ENCODE assay signal across 11 cellular contexts in genomic region chr20:38303908-38304379, GRCh38. TPM values are rescaled to one million over a fixed set of nuclear protein-coding genes. Genes with fewer than 3 reads are reported as not detected.
DNase-seq lines count a peak whose midpoint lies in the region; ATAC-seq, FAIRE-seq and TF ChIP-seq lines count a peak whose summit lies in the region.
"Had no signal": no experiment of that assay in that cellular context is flagged by ENCODE, and none has a peak within 500 bp of the region (broad histone marks: within the 10 kb centered on the region; RNA-seq: fewer than 3 reads in every experiment).

TSS of gene BPI (plus strand) at chr20:38304156. CDS start at chr20:38304224, 68 bp downstream.

- H3K4me3 ChIP-seq in right lobe of liver: no peak within 1 kb of the TSS
- no peak within 1 kb of the TSS for H3K4me3 ChIP-seq in HepG2 (replicated peaks in 1 of 3; ENCODE audit: insufficient read depth in 1 of 3, low read depth in 2 of 3, low read length in 3 of 3)
- H3K4me3 ChIP-seq in left lung: no peak within 1 kb of the TSS
- no peak within 1 kb of the TSS for H3K4me3 ChIP-seq in upper lobe of left lung
- H3K4me3 ChIP-seq: psoas muscle had no signal

- DNase-seq in right lobe of liver (peak in 2 of 3 donors; percentile 40 to 67), HepG2 (ENCODE audit: low spot score) (no peak), UCSD-AML1 (lab: John Stamatoyannopoulos, UW; ENCODE audit: unreplicated experiment) (peak; percentile 90), left lung (peak; percentile 74 to 90), upper lobe of left lung (peak; percentile 73), putamen (ENCODE audit: low spot score) (no peak), SHP77 (lab: John Stamatoyannopoulos, UW) (no peak)
- DNase-seq: erythroblast had no signal

- POLR2A ChIA-PET in HepG2 (lab: Yijun Ruan, JAX): interaction anchor here (0.5 kb wide), 1 partner anchor 969 kb away, joined by 3 read pairs; no protein-coding TSS in a partner anchor

- TF ChIP-seq CTCF in right lobe of liver (IDR thresholded peaks at IDR 0.05): no peak
- TF ChIP-seq CTCF in HepG2 (CRISPR knock-in tag; IDR thresholded peaks at IDR 0.05): no peak
- no peak for TF ChIP-seq CTCF in left lung (IDR thresholded peaks at IDR 0.05)
- TF ChIP-seq CTCF in upper lobe of left lung (IDR thresholded peaks at IDR 0.05): no peak

- TF ChIP-seq EP300 in HepG2 (IDR thresholded peaks at IDR 0.05; ENCODE audit: low read depth in 2 of 2, low read length in 2 of 2): no peak
- no peak for TF ChIP-seq EP300 in HepG2 (CRISPR knock-in tag; IDR thresholded peaks at IDR 0.05; ENCODE audit: borderline replicate concordance)
- no peak for TF ChIP-seq EP300 in upper lobe of left lung (IDR thresholded peaks at IDR 0.05)

- no peaks in the 10 kb centered on the region for H4K20me1 ChIP-seq in HepG2 (ENCODE audit: insufficient read depth, low read length)

- no peaks in the 10 kb centered on the region for H3K9me3 ChIP-seq in right lobe of liver
- H3K9me3 ChIP-seq in HepG2 (ENCODE audit: low read length): no peaks in the 10 kb centered on the region
- H3K9me3 ChIP-seq in left lung: no peaks in the 10 kb centered on the region
- H3K9me3 ChIP-seq in upper lobe of left lung: no peaks in the 10 kb centered on the region

- TF ChIP-seq POLR2A in right lobe of liver (IDR thresholded peaks at IDR 0.05) (no peak), HepG2 (IDR thresholded peaks at IDR 0.05; ENCODE audit: insufficient read depth in 1 of 2, low read depth in 2 of 2, low read length in 2 of 2) (no peak), upper lobe of left lung (IDR thresholded peaks at IDR 0.05) (no peak)

- FAIRE-seq in HepG2 (lab: Jason Lieb, UNC): no peak
- FAIRE-seq: keratinocyte had no signal

- H2AFZ ChIP-seq in HepG2 (ENCODE audit: low read length): no peak within 1 kb of the TSS

- no peak within 1 kb of the TSS for H3K9ac ChIP-seq in HepG2 (ENCODE audit: insufficient read depth, low read depth, low read length)

- in situ Hi-C loops in HepG2 (cut with HindIII; ENCODE audit: extremely low pct_ligation_motif_present, low pct_unique_long_range_greater_than_20kb): no loop called here

- H3K4me1 ChIP-seq in right lobe of liver: no peaks in the 10 kb centered on the region
- 0 out of 2 replicates have a peak, but pooled peaks cover 1% of the 10 kb centered on the region for H3K4me1 ChIP-seq in HepG2 (ENCODE audit: insufficient read depth, low read length)
- peaks cover 0 to 60% of the 10 kb centered on the region in 2 donors for H3K4me1 ChIP-seq in left lung
- peaks cover 3 to 15% (median 7%) of the 10 kb centered on the region in 4 donors for H3K4me1 ChIP-seq in upper lobe of left lung

- H3K27me3 ChIP-seq in right lobe of liver: no peaks in the 10 kb centered on the region
- peaks cover 1 to 24% of the 10 kb centered on the region in 2 experiments; a peak in 3 of 5 replicates for H3K27me3 ChIP-seq in HepG2 (ENCODE audit: control insufficient read depth in 1 of 2, insufficient read depth in 2 of 2, low read length in 2 of 2)
- peaks cover 0 to 50% of the 10 kb centered on the region in 2 donors for H3K27me3 ChIP-seq in left lung
- H3K27me3 ChIP-seq in upper lobe of left lung: no peaks in the 10 kb centered on the region

- ATAC-seq in right lobe of liver (peak; percentile 32 to 47 (median 41)), HepG2 (no peak), left lung (peak; percentile 58), upper lobe of left lung (ENCODE audit: low FRiP score in 2 of 2) (peak; percentile 55 to 63), GM21529 (IDR thresholded peaks at IDR 0.05; ENCODE audit: unreplicated experiment) (no peak)

- no peaks in the 10 kb centered on the region for H3K79me2 ChIP-seq in HepG2 (ENCODE audit: insufficient read depth, low read length)

- BruUV-seq in HepG2 (replicated peaks; lab: Mats Ljungman, UMichigan): no TSS peak

- no peak for TF ChIP-seq RAD21 in HepG2 (CRISPR knock-in tag; IDR thresholded peaks at IDR 0.05)

- no peak within 1 kb of the TSS for H3K4me2 ChIP-seq in HepG2 (ENCODE audit: low read depth, low read length)

- intact Hi-C loops in right lobe of liver (cut with DNase I) (loop anchor here (5.0 to 10.0 kb wide), 2 partner anchors 69 to 72 kb away; no protein-coding TSS in a partner anchor), HepG2 (cut with micrococcal nuclease; ENCODE audit: unreplicated experiment) (no loop called here), left lung (cut with DNase I) (no loop called here)

- WGBS in right lobe of liver (ENCODE audit: insufficient coverage, low coverage, low lambda C conversion rate, missing lambda C conversion rate): 46% methylated on average over 6 of the region's 21 CpGs
- WGBS in HepG2 (ENCODE audit: low lambda C conversion rate): 64% methylated on average over 21 of the region's 21 CpGs
- 54 to 66% methylated on average over 18 to 21 of the region's 21 CpGs for WGBS in upper lobe of left lung, 2 donors

- CTCF ChIA-PET in HepG2 (lab: Yijun Ruan, JAX; ENCODE audit: low intra/inter-chr PET ratio, low total read pairs): no interaction called here

- H3K27ac ChIP-seq in right lobe of liver (no peak within 1 kb of the TSS), HepG2 (ENCODE audit: extremely low read length, insufficient read depth, low read length) (no peak within 1 kb of the TSS), left lung (peak within 1 kb of the TSS in 1 of 2 donors; percentile 51), upper lobe of left lung (peak within 1 kb of the TSS in 2 of 4 donors; percentile 27 to 64)
- H3K27ac ChIP-seq: psoas muscle had no signal

- no peaks in the 10 kb centered on the region for H3K36me3 ChIP-seq in right lobe of liver
- no peaks in the 10 kb centered on the region for H3K36me3 ChIP-seq in HepG2 (replicated peaks in 1 of 2; ENCODE audit: control insufficient read depth in 1 of 2, insufficient read depth in 2 of 2, low read length in 2 of 2)
- no peaks in the 10 kb centered on the region for H3K36me3 ChIP-seq in left lung
- H3K36me3 ChIP-seq in upper lobe of left lung: no peaks in the 10 kb centered on the region

TF ChIP-seq in HepG2, 621 proteins besides CTCF, POLR2A, EP300 and RAD21:
- TF ChIP-seq ATAD3A (CRISPR knock-in tag; IDR thresholded peaks at IDR 0.05) (no peak), TBP (CRISPR knock-in tag; IDR thresholded peaks at IDR 0.05) (no peak), IRX3 (CRISPR knock-in tag; IDR thresholded peaks at IDR 0.05; ENCODE audit: borderline replicate concordance, low read depth) (no peak), ONECUT2 (CRISPR knock-in tag; IDR thresholded peaks at IDR 0.05) (no peak)

RNA-seq across cellular contexts. Expression of gene BPI, which starts in this region (rescaled TPM):
- 1 to 10 TPM in 1 of 6 experiments, under 1 TPM in 3, not detected in 2; 0.26 to 1.3 (median 0.60) TPM for total RNA-seq in right lobe of liver
- not detected in 2 replicates for total RNA-seq in HepG2 (2016; rRNA removed; fragmentation: Illumina TruSeq; extraction: Trizol)
- total RNA-seq in HepG2 (2016; cell fraction: cytosol; rRNA removed; fragmentation: Illumina TruSeq; extraction: Trizol; ENCODE audit: low read depth): not detected in 2 replicates
- not detected in 2 replicates for total RNA-seq in HepG2 (2016; cell fraction: insoluble cytoplasmic fraction; rRNA removed; fragmentation: Illumina TruSeq; extraction: Trizol)
- total RNA-seq in HepG2 (2016; cell fraction: membrane; rRNA removed; fragmentation: Illumina TruSeq; extraction: Trizol): not detected in 2 replicates
- total RNA-seq in HepG2 (2016; cell fraction: nucleus; rRNA removed; fragmentation: Illumina TruSeq; extraction: Trizol): not detected in 2 replicates
- polyA plus RNA-seq in HepG2 (2011; rRNA removed): not detected in 2 replicates
- not detected in 2 replicates for polyA plus RNA-seq in HepG2 (2011; cell fraction: cytosol; rRNA removed)
- not detected in 2 replicates for polyA plus RNA-seq in HepG2 (2011; cell fraction: nucleus; rRNA removed)
- not detected in 2 replicates for polyA plus RNA-seq in HepG2 (2012)
- polyA plus RNA-seq in HepG2 (2016; cell fraction: cytosol; fragmentation: Illumina TruSeq; extraction: Trizol; ENCODE audit: low read depth): not detected in 2 replicates
- polyA plus RNA-seq in HepG2 (2016; cell fraction: insoluble cytoplasmic fraction; fragmentation: Illumina TruSeq; extraction: Trizol; ENCODE audit: low read depth): not detected in 2 replicates
- not detected in 2 replicates for polyA plus RNA-seq in HepG2 (2016; cell fraction: membrane; fragmentation: Illumina TruSeq; extraction: Trizol; ENCODE audit: low read depth)
- not detected in 2 replicates for polyA plus RNA-seq in HepG2 (2016; cell fraction: nucleus; fragmentation: Illumina TruSeq; extraction: Trizol; ENCODE audit: insufficient read depth, low read depth)
- not detected in 2 replicates for polyA minus RNA-seq in HepG2 (2011; rRNA and poly(A)+ RNA removed; ENCODE audit: low replicate concordance)
- polyA minus RNA-seq in HepG2 (2011; cell fraction: cytosol; rRNA and poly(A)+ RNA removed): not detected in 2 replicates
- not detected in 2 replicates for polyA minus RNA-seq in HepG2 (2011; cell fraction: nucleus; rRNA and poly(A)+ RNA removed)
- under 1 TPM; 0.35 to 0.47 TPM for total RNA-seq in left lung
- 1 to 10 TPM in 1 of 6 donors, under 1 TPM in 4, not detected in 1; 0.14 to 6.3 (median 0.67) TPM for total RNA-seq in upper lobe of left lung
- polyA plus RNA-seq: keratinocyte had no signal

Comparison
In these comparisons a context has a peak if more than half of its experiments do, and no peak if none do; other contexts are left out.
1. ATAC-seq: peak in right lobe of liver (4 of 4) and upper lobe of left lung (2 of 2); none in HepG2 (single experiment) and GM21529 (single experiment).
2. DNase-seq: peak in right lobe of liver (2 of 3), UCSD-AML1 (single experiment) and upper lobe of left lung (2 of 2); none in HepG2 (single experiment), putamen (single experiment) and SHP77 (0 of 2).
3. intact Hi-C loops: an anchor here in right lobe of liver (5.0 to 10.0 kb wide); none called in HepG2 and left lung.
4. Peak in DNase-seq and ATAC-seq in left lung; RNA of the gene not detected or under 1 TPM.